In genomic region chr13:24351423-24351822, GRCh38 we compare ENCODE assay signal across 37 cellular contexts. TPM values are rescaled to one million over a fixed set of nuclear protein-coding genes. Genes with fewer than 3 reads are reported as not detected.
DNase-seq lines count a peak whose midpoint lies in the region; ATAC-seq and TF ChIP-seq lines count a peak whose summit lies in the region.
"Had no signal": no experiment of that assay in that cellular context is flagged by ENCODE, and none has a peak within 500 bp of the region (broad histone marks: within the 10 kb centered on the region; RNA-seq: fewer than 3 reads in every experiment).

No MANE protein-coding gene starts in this region.

- H3K9ac ChIP-seq in mucosa of rectum (ENCODE audit: low read depth in 1 of 2, low read length in 2 of 2), result no peak overlapping the region
- H3K9ac ChIP-seq: BLaER1; BLaER1 treated with 17β-estradiol and CSF1 and Interleukin-3, amounts not matched to agents 10 nM and 100 nM had no signal

- no peaks in the 10 kb centered on the region for H3K79me2 ChIP-seq in osteoblast (ENCODE audit: insufficient read depth, low read length)

- no peak for TF ChIP-seq EP300 in esophagus muscularis mucosa (IDR thresholded peaks at IDR 0.05)

- H3K4me1 Mint-ChIP-seq in activated CD4-positive, alpha-beta T cell treated with anti-CD3 and anti-CD28 coated beads, Interleukin-2, amount 10 ng/mL, durations not matched to agents 24 days and 14 days, result no peaks in the 10 kb centered on the region
- H3K4me1 Mint-ChIP-seq in activated T-cell treated with anti-CD3 and anti-CD28 coated beads, Interleukin-2, amount 50 U/mL, for 4 hours (ENCODE audit: low read depth), result no peaks in the 10 kb centered on the region
- H3K4me1 Mint-ChIP-seq: B cell; CD14-positive monocyte; CD4-positive, alpha-beta memory T cell; CD4-positive, CD25-positive, alpha-beta regulatory T cell; CD8-positive, alpha-beta memory T cell had no signal

- intact Hi-C loops in activated CD4-positive, alpha-beta T cell treated with anti-CD3 and anti-CD28 coated beads, Interleukin-2, amount 10 ng/mL, durations not matched to agents 24 days and 14 days (cut with micrococcal nuclease), result no loop called here
- intact Hi-C loops in esophagus muscularis mucosa (cut with DNase I), result no loop called here
- intact Hi-C loops in ascending aorta (cut with DNase I), result no loop called here

- no peaks in the 10 kb centered on the region for H3K27me3 Mint-ChIP-seq in activated CD4-positive, alpha-beta T cell treated with anti-CD3 and anti-CD28 coated beads, Interleukin-2, amount 10 ng/mL, durations not matched to agents 24 days and 14 days
- no peaks in the 10 kb centered on the region for H3K27me3 Mint-ChIP-seq in activated T-cell treated with anti-CD3 and anti-CD28 coated beads, Interleukin-2, amount 50 U/mL, for 4 hours (ENCODE audit: low read depth)
- H3K27me3 Mint-ChIP-seq: B cell; CD4-positive, alpha-beta memory T cell; CD4-positive, alpha-beta T cell had no signal

- DNase-seq in activated CD4-positive, alpha-beta T cell treated with anti-CD3 and anti-CD28 coated beads, Interleukin-2, amount 10 ng/mL, durations not matched to agents 24 days and 14 days, result peak; percentile 27
- DNase-seq in activated CD4-positive, alpha-beta T cell treated with anti-CD3 and anti-CD28 coated beads for 48 hours, result no peak
- DNase-seq in esophagus muscularis mucosa (ENCODE audit: extremely low spot score) (peak; percentile 79), osteoblast (ENCODE audit: insufficient read length, low spot score, missing footprints) (peak; percentile 58), ascending aorta (ENCODE audit: low spot score in 2 of 2) (no peak)
- no peak for DNase-seq in activated T-cell treated with anti-CD3 and anti-CD28 coated beads, Interleukin-2, amount 50 U/mL, for 4 hours
- DNase-seq: 8988T; ACHN; AML-193; BE2C; C1 segment of cervical spinal cord; Caco-2; Calu3; CD4-positive, alpha-beta memory T cell; CD4-positive, alpha-beta T cell; CD4-positive, CD25-positive, alpha-beta regulatory T cell; CD8-positive, alpha-beta memory T cell; CD8-positive, alpha-beta T cell; COR-L47; DMS 273 treated with DMSO at 0.1 percent for 48 hours; DMS153; DMS53; DMS79; DMS79 treated with DMSO at 0.1 percent for 48 hours; DND-41; EL had no signal

- no peak overlapping the region for H3K4me2 ChIP-seq in osteoblast (ENCODE audit: insufficient read depth, low read length)
- H3K4me2 ChIP-seq: A549; BLaER1; BLaER1 treated with 17β-estradiol and CSF1 and Interleukin-3, amounts not matched to agents 10 nM and 100 nM had no signal

- no peak for ATAC-seq in GM18870 (IDR thresholded peaks at IDR 0.05; ENCODE audit: unreplicated experiment)
- no peak for ATAC-seq in activated T-cell treated with anti-CD3 and anti-CD28 coated beads, Interleukin-2, amount 50 U/mL, for 4 hours
- ATAC-seq: A549; CD8-positive, alpha-beta T cell had no signal

- H3K27me3 ChIP-seq in esophagus muscularis mucosa (no peaks in the 10 kb centered on the region), mucosa of rectum (ENCODE audit: control insufficient read depth in 2 of 2, insufficient read depth in 2 of 2, low read length in 2 of 2) (no peaks in the 10 kb centered on the region), osteoblast (ENCODE audit: insufficient read depth, low read length) (no peaks in the 10 kb centered on the region), ascending aorta (no peaks in the 10 kb centered on the region)
- H3K27me3 ChIP-seq: BE2C; BLaER1; BLaER1 treated with 17β-estradiol and CSF1 and Interleukin-3, amounts not matched to agents 10 nM and 100 nM had no signal

- no peaks in the 10 kb centered on the region for H4K20me1 ChIP-seq in osteoblast (ENCODE audit: insufficient read depth, low read length)
- H4K20me1 ChIP-seq: BLaER1; BLaER1 treated with 17β-estradiol and CSF1 and Interleukin-3, amounts not matched to agents 10 nM and 100 nM had no signal

- H3K36me3 ChIP-seq in esophagus muscularis mucosa, result no peaks in the 10 kb centered on the region
- H3K36me3 ChIP-seq in mucosa of rectum (ENCODE audit: control insufficient read depth in 2 of 2, insufficient read depth in 2 of 2, low read length in 2 of 2), result no peaks in the 10 kb centered on the region
- no peaks in the 10 kb centered on the region for H3K36me3 ChIP-seq in osteoblast (ENCODE audit: insufficient read depth, low read length)
- H3K36me3 ChIP-seq in ascending aorta, result no peaks in the 10 kb centered on the region
- H3K36me3 ChIP-seq: BE2C; BLaER1; BLaER1 treated with 17β-estradiol and CSF1 and Interleukin-3, amounts not matched to agents 10 nM and 100 nM had no signal

- no peak overlapping the region for H3K27ac Mint-ChIP-seq in activated CD4-positive, alpha-beta T cell treated with anti-CD3 and anti-CD28 coated beads, Interleukin-2, amount 10 ng/mL, durations not matched to agents 24 days and 14 days
- H3K27ac Mint-ChIP-seq: B cell; CD14-positive monocyte; CD4-positive, alpha-beta T cell; CD8-positive, alpha-beta T cell had no signal

- H3K36me3 Mint-ChIP-seq in activated CD4-positive, alpha-beta T cell treated with anti-CD3 and anti-CD28 coated beads, Interleukin-2, amount 10 ng/mL, durations not matched to agents 24 days and 14 days (ENCODE audit: low read depth), result no peaks in the 10 kb centered on the region
- H3K36me3 Mint-ChIP-seq in activated T-cell treated with anti-CD3 and anti-CD28 coated beads, Interleukin-2, amount 50 U/mL, for 4 hours (ENCODE audit: insufficient read depth), result no peaks in the 10 kb centered on the region
- H3K36me3 Mint-ChIP-seq: CD14-positive monocyte; CD4-positive, alpha-beta memory T cell; CD4-positive, CD25-positive, alpha-beta regulatory T cell; CD8-positive, alpha-beta memory T cell; CD8-positive, alpha-beta T cell had no signal

- TF ChIP-seq CTCF in esophagus muscularis mucosa (IDR thresholded peaks at IDR 0.05) (no peak), osteoblast (IDR thresholded peaks at IDR 0.05; ENCODE audit: extremely low read depth, low read depth, low read length) (no peak), ascending aorta (IDR thresholded peaks at IDR 0.05) (no peak)

- H3K4me3 Mint-ChIP-seq in activated CD4-positive, alpha-beta T cell treated with anti-CD3 and anti-CD28 coated beads, Interleukin-2, amount 10 ng/mL, durations not matched to agents 24 days and 14 days, result no peak overlapping the region
- no peak overlapping the region for H3K4me3 Mint-ChIP-seq in activated T-cell treated with anti-CD3 and anti-CD28 coated beads, Interleukin-2, amount 50 U/mL, for 4 hours
- H3K4me3 Mint-ChIP-seq: B cell; CD14-positive monocyte; CD4-positive, alpha-beta memory T cell; CD4-positive, alpha-beta T cell; CD4-positive, CD25-positive, alpha-beta regulatory T cell; CD8-positive, alpha-beta memory T cell; CD8-positive, alpha-beta T cell had no signal

- WGBS in esophagus muscularis mucosa, result 81% methylated on average over 3 of the region's 3 CpGs

- H3K4me3 ChIP-seq in esophagus muscularis mucosa (no peak overlapping the region), mucosa of rectum (ENCODE audit: low read length in 2 of 2) (no peak overlapping the region), osteoblast (ENCODE audit: insufficient read depth, low read length) (no peak overlapping the region), ascending aorta (no peak overlapping the region)
- H3K4me3 ChIP-seq: A549; BLaER1; BLaER1 treated with 17β-estradiol and CSF1 and Interleukin-3, amounts not matched to agents 10 nM and 100 nM had no signal

- H3K9me3 ChIP-seq in esophagus muscularis mucosa (no peaks in the 10 kb centered on the region), mucosa of rectum (ENCODE audit: control insufficient read depth in 2 of 2, low read length in 2 of 2) (no peaks in the 10 kb centered on the region), osteoblast (ENCODE audit: low read depth, low read length) (no peaks in the 10 kb centered on the region), ascending aorta (no peaks in the 10 kb centered on the region)
- H3K9me3 ChIP-seq: A549; BE2C; BLaER1; BLaER1 treated with 17β-estradiol and CSF1 and Interleukin-3, amounts not matched to agents 10 nM and 100 nM; Caco-2 had no signal

- H3K4me1 ChIP-seq in esophagus muscularis mucosa (no peaks in the 10 kb centered on the region), mucosa of rectum (ENCODE audit: control insufficient read depth in 2 of 2, insufficient read depth in 2 of 2, low read length in 2 of 2) (peaks cover 34 to 38% of the 10 kb centered on the region in 2 donors), osteoblast (ENCODE audit: insufficient read depth, low read length) (no peaks in the 10 kb centered on the region), ascending aorta (no peaks in the 10 kb centered on the region)
- H3K4me1 ChIP-seq: A549, BE2C, BLaER1, Caco-2 had no signal

- no peaks in the 10 kb centered on the region for H3K9me3 Mint-ChIP-seq in activated CD4-positive, alpha-beta T cell treated with anti-CD3 and anti-CD28 coated beads, Interleukin-2, amount 10 ng/mL, durations not matched to agents 24 days and 14 days
- no peaks in the 10 kb centered on the region for H3K9me3 Mint-ChIP-seq in activated T-cell treated with anti-CD3 and anti-CD28 coated beads, Interleukin-2, amount 50 U/mL, for 4 hours
- H3K9me3 Mint-ChIP-seq: CD4-positive, alpha-beta T cell; CD8-positive, alpha-beta memory T cell; CD8-positive, alpha-beta T cell had no signal

- H3K27ac ChIP-seq in esophagus muscularis mucosa (replicated peaks in 1 of 4), result no peak overlapping the region
- peak overlapping the region; percentile 99 to 100 for H3K27ac ChIP-seq in mucosa of rectum (ENCODE audit: low read depth in 2 of 2, low read length in 2 of 2)
- H3K27ac ChIP-seq in osteoblast (ENCODE audit: low read depth, low read length), result no peak overlapping the region
- H3K27ac ChIP-seq in ascending aorta, result no peak overlapping the region
- H3K27ac ChIP-seq: 22Rv1; A549; BLaER1; BLaER1 treated with 17β-estradiol and CSF1 and Interleukin-3, amounts not matched to agents 10 nM and 100 nM; C4-2B had no signal

- no peak overlapping the region for H2AFZ ChIP-seq in osteoblast (ENCODE audit: low read length)

- no peak for TF ChIP-seq POLR2A in esophagus muscularis mucosa (IDR thresholded peaks at IDR 0.05; ENCODE audit: low read depth)

RNA-seq across cellular contexts. Expression of gene C1QTNF9, which starts 42.0 kb away (rescaled TPM):
- total RNA-seq in activated CD4-positive, alpha-beta T cell treated with anti-CD3 and anti-CD28 coated beads, Interleukin-2, amount 10 ng/mL, durations not matched to agents 24 days and 14 days, result 0.09 TPM in 1 of 2 replicates, not detected in the other
- total RNA-seq in esophagus muscularis mucosa, result 1 to 10 TPM in 1 of 4 donors, under 1 TPM in 3; 0.32 to 2.0 (median 0.91) TPM
- total RNA-seq in osteoblast, result under 0.01 TPM in 1 of 2 replicates, not detected in the other
- total RNA-seq in ascending aorta, result not detected
- total RNA-seq in activated T-cell treated with anti-CD3 and anti-CD28 coated beads, Interleukin-2, amount 50 U/mL, for 4 hours, result not detected
- total RNA-seq: A172; B cell; Caco-2; Calu3; CD4-positive, alpha-beta memory T cell; CD4-positive, alpha-beta T cell; CD8-positive, alpha-beta memory T cell; Daoy had no signal

Comparison
In these comparisons a context has a peak if more than half of its experiments do, and no peak if none do; other contexts are left out.
1. DNase-seq: peak in activated CD4-positive, alpha-beta T cell treated with anti-CD3 and anti-CD28 coated beads, Interleukin-2, amount 10 ng/mL, durations not matched to agents 24 days and 14 days (single experiment), esophagus muscularis mucosa (single experiment) and osteoblast (single experiment); none in activated CD4-positive, alpha-beta T cell treated with anti-CD3 and anti-CD28 coated beads for 48 hours (single experiment), ascending aorta (0 of 2) and activated T-cell treated with anti-CD3 and anti-CD28 coated beads, Interleukin-2, amount 50 U/mL, for 4 hours (single experiment).
2. H3K27ac ChIP-seq: peak in mucosa of rectum (2 of 2); none in esophagus muscularis mucosa (0 of 4), osteoblast (single experiment) and ascending aorta (0 of 2).